In the genomic region with DNA sequence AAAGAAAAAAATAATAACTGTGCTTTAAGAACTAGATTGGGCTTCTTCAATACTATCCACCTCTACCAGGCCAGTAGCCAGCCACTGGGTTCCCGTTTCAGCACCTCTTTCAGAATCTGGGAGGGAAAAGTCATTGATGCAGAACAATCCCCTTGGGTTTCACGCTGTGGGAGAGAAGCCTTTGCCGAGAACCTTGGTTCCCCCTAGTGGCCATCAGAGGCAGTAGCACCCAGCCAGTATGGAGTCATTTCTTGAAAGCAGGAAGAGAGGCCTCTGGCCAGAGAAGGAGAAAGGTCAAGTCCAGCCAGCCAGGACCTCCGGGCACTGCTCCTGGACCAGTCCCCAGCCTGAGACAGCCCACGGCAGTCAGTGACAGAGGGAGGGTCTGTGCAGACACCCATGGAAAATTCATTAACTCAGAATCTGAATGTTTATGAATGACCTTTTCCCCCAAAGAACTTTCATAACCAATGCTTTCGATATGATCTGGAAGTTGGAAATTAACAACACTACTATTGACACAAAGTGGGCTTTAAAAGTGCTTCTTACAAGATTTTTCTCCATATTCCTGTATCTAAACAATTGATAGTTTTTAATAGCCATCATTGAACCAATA, we compare ENCODE assay signal across 8 cellular contexts.
DNase-seq lines count a peak whose midpoint lies in the region; ATAC-seq lines count a peak whose summit lies in the region.

No MANE protein-coding gene starts in this region.

- DNase-seq in AG20443 (ENCODE audit: low spot score) (peak; percentile 90), NCI-H2196 treated with DMSO at 0.1 percent for 48 hours (lab: John Stamatoyannopoulos, UW; ENCODE audit: unreplicated experiment) (peak; percentile 64), cerebellar cortex (ENCODE audit: low spot score) (peak; percentile 60), left kidney (ENCODE audit: low read depth, low spot score) (peak; percentile 90)
- DNase-seq in activated CD4-positive, CD25-positive, alpha-beta regulatory T cell (lab: John Stamatoyannopoulos, UW) = peak in 3 of 4 experiments; percentile 5 to 16 (median 11)
- peak; percentile 24 to 37 for DNase-seq in stimulated activated CD4-positive, alpha-beta T cell treated with anti-CD3 and anti-CD28 coated beads, Interleukin-4, amount 100 ng/mL, for 4 hours

- peak; percentile 95 for ATAC-seq in GM18870 (IDR thresholded peaks at IDR 0.05; ENCODE audit: unreplicated experiment)
- ATAC-seq in HG03095 (IDR thresholded peaks at IDR 0.05; ENCODE audit: unreplicated experiment) = peak; percentile 99

Comparison
In these comparisons a context has a peak if more than half of its experiments do, and no peak if none do; other contexts are left out.
1. Peak in every context shown above with its lines: DNase-seq and ATAC-seq.
2. DNase-seq: peak in every context shown above with its lines; median percentile 90 in AG20443; 90 in left kidney; 64 in NCI-H2196 treated with DMSO at 0.1 percent for 48 hours; 60 in cerebellar cortex; 30 in stimulated activated CD4-positive, alpha-beta T cell treated with anti-CD3 and anti-CD28 coated beads, Interleukin-4, amount 100 ng/mL, for 4 hours; 11 in activated CD4-positive, CD25-positive, alpha-beta regulatory T cell.